10 cellular contexts compared by ENCODE assay signal in the genomic region with DNA sequence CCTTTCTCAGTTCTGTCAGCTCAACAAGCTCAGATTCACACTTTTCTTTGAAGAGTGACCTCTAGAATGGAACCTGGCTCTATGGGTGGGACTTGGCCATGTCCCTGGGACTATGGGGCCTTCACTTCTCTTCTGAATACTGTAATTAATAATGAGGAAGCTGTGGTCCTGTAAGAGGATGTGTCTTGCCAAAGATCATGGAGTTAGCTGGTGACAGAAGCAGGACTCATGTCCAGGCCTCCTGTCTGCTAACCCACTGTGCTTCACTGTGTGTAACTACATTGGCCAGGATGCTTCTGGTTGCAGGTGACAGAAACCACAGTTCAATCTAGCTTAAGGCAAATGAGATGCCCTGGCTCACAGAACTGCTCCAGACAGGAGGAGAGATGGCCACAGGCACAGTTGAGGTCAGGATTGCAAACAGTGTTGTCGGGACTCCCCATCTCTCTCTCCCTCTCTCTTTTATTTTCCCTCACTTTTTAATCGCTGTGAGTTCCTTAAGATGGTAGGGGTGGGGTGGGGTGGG. TPM values are rescaled to one million over a fixed set of nuclear protein-coding genes. Genes with fewer than 3 reads are reported as not detected.
DNase-seq lines count a peak whose midpoint lies in the region; ATAC-seq and TF ChIP-seq lines count a peak whose summit lies in the region.
"Had no signal": no experiment of that assay in that cellular context is flagged by ENCODE, and none has a peak within 500 bp of the region (broad histone marks: within the 10 kb centered on the region; RNA-seq: fewer than 3 reads in every experiment).

No MANE protein-coding gene starts in this region.

- H3K4me3 ChIP-seq in esophagus squamous epithelium: no peak overlapping the region

- no peaks in the 10 kb centered on the region for H3K27me3 Mint-ChIP-seq in T-cell

- intact Hi-C loops in esophagus squamous epithelium (cut with DNase I): no loop called here

- DNase-seq in AML-193 (lab: John Stamatoyannopoulos, UW): peak; percentile 62 to 69
- peak; percentile 4 for DNase-seq in GF-D8 (lab: John Stamatoyannopoulos, UW)
- no peak for DNase-seq in T-cell
- DNase-seq in esophagus squamous epithelium (lab: John Stamatoyannopoulos, UW): no peak
- DNase-seq in left lobe of liver (ENCODE audit: low spot score): no peak
- DNase-seq in NCI-H526 treated with DMSO at 0.1 percent for 48 hours (lab: John Stamatoyannopoulos, UW): no peak
- no peak for DNase-seq in LoVo (ENCODE audit: low spot score)
- DNase-seq: cerebellar nuclear complex, NCI-H2029 treated with DMSO at 0.1 percent for 48 hours had no signal

- peak overlapping the region; percentile 19 to 88 (median 50) for H3K4me3 Mint-ChIP-seq in T-cell

- H3K27ac Mint-ChIP-seq in T-cell: peak overlapping the region; percentile 84 to 99

- POLR2A ChIA-PET in T-cell (lab: Charles Lee): interaction anchor here in 1 of 2 donors (0.6 to 0.7 kb wide), 2 partner anchors 20 to 25 kb away, joined by 3 to 5 read pairs; no protein-coding TSS in a partner anchor

- H3K27ac ChIP-seq in esophagus squamous epithelium: peak overlapping the region; percentile 91 to 99 (median 94)

- peaks cover 46 to 64% (median 62%) of the 10 kb centered on the region in 3 donors for H3K4me1 Mint-ChIP-seq in T-cell

- H3K27me3 ChIP-seq in esophagus squamous epithelium: no peaks in the 10 kb centered on the region

- 29 to 49% methylated on average over 1 to 2 of the region's 2 CpGs for WGBS in esophagus squamous epithelium, 2 donors

- peaks cover 0 to 52% (median 3%) of the 10 kb centered on the region in 3 donors for H3K4me1 ChIP-seq in esophagus squamous epithelium

- peaks cover 3% of the 10 kb centered on the region for H3K36me3 Mint-ChIP-seq in T-cell

- H3K9me3 Mint-ChIP-seq in T-cell: no peaks in the 10 kb centered on the region

- no peak for TF ChIP-seq CTCF in esophagus squamous epithelium (IDR thresholded peaks at IDR 0.05)

- ATAC-seq in T-cell (replicated peaks in 1 of 4) (no peak), left lobe of liver (no peak), HG03460 (IDR thresholded peaks at IDR 0.05; ENCODE audit: unreplicated experiment) (no peak)

- no peaks in the 10 kb centered on the region for H3K9me3 ChIP-seq in esophagus squamous epithelium

- H3K36me3 ChIP-seq in esophagus squamous epithelium: peaks cover 0 to 11% (median 0%) of the 10 kb centered on the region in 3 donors

- no peak for TF ChIP-seq POLR2A in esophagus squamous epithelium (IDR thresholded peaks at IDR 0.05)

- CTCF ChIA-PET in T-cell (lab: Charles Lee): interaction anchor here (1.6 to 1.7 kb wide), 2 partner anchors 13 kb away, joined by 4 to 8 read pairs; no protein-coding TSS in a partner anchor

RNA-seq across cellular contexts. Expression of a gene that starts 3.1 kb away (rescaled TPM):
- 10 to 100 TPM; 33.8 to 58.3 (median 39.4) TPM for total RNA-seq in T-cell
- total RNA-seq in esophagus squamous epithelium: 10 to 100 TPM; 27.9 to 40.1 (median 32.0) TPM
- total RNA-seq in left lobe of liver: 10.6 TPM

Comparison
In these comparisons a context has a peak if more than half of its experiments do, and no peak if none do; other contexts are left out.
1. DNase-seq: peak in AML-193 (2 of 2) and GF-D8 (single experiment); none in T-cell (0 of 34), esophagus squamous epithelium (single experiment), left lobe of liver (single experiment), NCI-H526 treated with DMSO at 0.1 percent for 48 hours (single experiment) and LoVo (single experiment).